ENCODE assay signal across 17 cellular contexts in the genomic region with DNA sequence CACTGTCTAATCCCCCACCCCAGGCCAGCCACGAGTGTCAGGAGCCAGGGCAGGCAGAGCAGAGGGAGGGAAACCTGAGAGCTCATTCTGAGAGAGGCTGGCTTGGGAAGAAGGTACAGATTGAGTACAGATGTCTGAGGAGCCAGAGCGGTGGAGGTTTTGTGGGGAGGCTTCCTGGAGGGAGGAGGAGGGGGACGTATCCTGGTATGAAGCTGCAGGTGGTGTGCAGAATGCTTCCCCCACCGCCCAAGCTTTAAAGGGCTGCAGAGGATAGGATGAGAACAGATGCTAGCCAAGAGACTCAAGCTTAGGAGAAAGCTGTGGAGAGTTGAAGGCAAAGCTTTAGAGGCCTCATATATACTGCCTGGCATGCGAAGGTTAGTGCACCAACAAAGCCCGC.
"Had no signal": no experiment of that assay in that cellular context is flagged by ENCODE, and none has a peak within 500 bp of the region (broad histone marks: within the 10 kb centered on the region; RNA-seq: fewer than 3 reads in every experiment).

No MANE protein-coding gene starts in this region.

- H3K4me3 Mint-ChIP-seq: activated B cell treated with CpG ODN at 0.5 μM for 24 hours; activated CD8-positive, alpha-beta T cell treated with anti-CD3 and anti-CD28 coated beads for 36 hours; activated naive CD4-positive, alpha-beta T cell treated with anti-CD3 and anti-CD28 coated beads for 36 hours; neural progenitor cell had no signal

- H3K27ac ChIP-seq: ascending aorta, coronary artery, left lung, neural progenitor cell, prostate gland, right atrium auricular region had no signal

- DNase-seq: activated B cell treated with CpG ODN at 0.5 μM for 24 hours; activated CD4-positive, alpha-beta T cell treated with anti-CD3 and anti-CD28 coated beads for 48 hours; activated T-cell treated with anti-CD3 and anti-CD28 coated beads, Interleukin-2, amount 50 U/mL, for 1 hour; stimulated activated CD4-positive, alpha-beta T cell treated with anti-CD3 and anti-CD28 coated beads, Interleukin-12 subunit alpha, Interleukin-12 subunit beta, amount 100 ng/mL, for 4 hours; stimulated activated CD4-positive, alpha-beta T cell treated with anti-CD3 and anti-CD28 coated beads, Interleukin-1b, Interleukin-23, amount 100 ng/mL, for 48 hours; stimulated activated CD8-positive, alpha-beta memory T cell treated with anti-CD3 and anti-CD28 coated beads, Interleukin-4, amount 100 ng/mL, for 48 hours; stimulated activated naive CD4-positive, alpha-beta T cell treated with Interleukin-2 at 50 U/mL for 16 hours had no signal

- H3K27me3 Mint-ChIP-seq: activated B cell treated with CpG ODN at 0.5 μM for 24 hours had no signal

- H3K4me2 ChIP-seq: neural progenitor cell had no signal

- H3K9ac ChIP-seq: neural progenitor cell had no signal

- H3K36me3 ChIP-seq: ascending aorta, neural progenitor cell, prostate gland, right atrium auricular region, tibial nerve, uterus had no signal

- H3K27me3 ChIP-seq: ascending aorta, tibial nerve, uterus had no signal

- H3K4me1 ChIP-seq: prostate gland, uterus had no signal

- H3K4me3 ChIP-seq: ascending aorta, coronary artery, left lung, neural progenitor cell, prostate gland, right atrium auricular region, tibial nerve, uterus had no signal

- ATAC-seq: activated CD8-positive, alpha-beta T cell treated with anti-CD3 and anti-CD28 coated beads for 36 hours had no signal

- H2AFZ ChIP-seq: neural progenitor cell had no signal

- H3K27ac Mint-ChIP-seq: activated B cell treated with CpG ODN at 0.5 μM for 24 hours; activated CD8-positive, alpha-beta T cell treated with anti-CD3 and anti-CD28 coated beads for 36 hours; activated naive CD4-positive, alpha-beta T cell treated with anti-CD3 and anti-CD28 coated beads for 36 hours had no signal

- H3K9me3 ChIP-seq: ascending aorta, left lung, prostate gland, right atrium auricular region, tibial nerve, uterus had no signal

- H3K9me3 Mint-ChIP-seq: activated B cell treated with CpG ODN at 0.5 μM for 24 hours; activated CD8-positive, alpha-beta T cell treated with anti-CD3 and anti-CD28 coated beads for 36 hours; activated naive CD4-positive, alpha-beta T cell treated with anti-CD3 and anti-CD28 coated beads for 36 hours; neural progenitor cell had no signal
